Comparison of ENCODE assay signal across 21 cellular contexts in the genomic region with DNA sequence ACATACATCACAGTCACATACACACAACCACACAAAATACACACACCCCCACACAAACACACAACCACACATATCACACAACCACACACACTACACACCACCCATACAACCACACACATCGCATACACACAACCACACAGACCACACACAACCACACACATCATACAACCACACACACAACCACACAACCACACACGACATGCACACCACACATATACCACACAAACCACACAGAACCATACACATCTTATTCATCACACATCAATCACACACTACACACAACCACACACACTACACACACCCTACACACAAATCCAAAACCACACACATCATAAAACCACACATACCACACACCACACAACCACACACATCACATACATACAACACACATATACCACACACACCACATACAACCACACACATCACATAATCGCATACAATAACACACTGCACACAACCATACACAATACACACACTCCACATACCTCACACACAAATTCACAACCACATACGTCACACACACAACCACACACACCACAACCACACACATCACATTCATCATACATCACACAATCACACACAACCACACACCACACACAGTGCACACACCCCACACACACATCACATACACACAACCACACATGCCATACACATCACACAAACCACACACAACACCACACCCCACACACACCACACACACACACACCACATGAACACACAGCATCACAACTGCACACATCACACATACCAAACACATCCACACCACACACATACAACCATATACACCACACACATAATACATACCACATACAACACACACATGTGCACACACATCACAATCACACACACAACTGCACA. TPM values are rescaled to one million over a fixed set of nuclear protein-coding genes. Genes with fewer than 3 reads are reported as not detected.
A peak's percentile ranks its signal among the peaks of the same experiment; 100 is the strongest.
DNase-seq lines count a peak whose midpoint lies in the region; ATAC-seq, FAIRE-seq and TF ChIP-seq lines count a peak whose summit lies in the region.
"Had no signal": no experiment of that assay in that cellular context is flagged by ENCODE, and none has a peak within 500 bp of the region (broad histone marks: within the 10 kb centered on the region; RNA-seq: fewer than 3 reads in every experiment).

No MANE protein-coding gene starts in this region.

- H3K27ac ChIP-seq in neuronal stem cell (replicated peaks; ENCODE audit: low read length) (no peak overlapping the region), upper lobe of right lung (no peak overlapping the region)
- H3K27ac ChIP-seq: lower lobe of right lung, sigmoid colon had no signal

- no peak overlapping the region for H2BK5ac ChIP-seq in neuronal stem cell (ENCODE audit: low read length)

- peak overlapping the region; percentile 14 for H4K91ac ChIP-seq in neuronal stem cell (ENCODE audit: low read depth, low read length, poor library complexity)

- H3K36me3 ChIP-seq in bronchial epithelial cell (ENCODE audit: control insufficient read depth, insufficient read depth, low read length) (no peaks in the 10 kb centered on the region), neuronal stem cell (replicated peaks in 1 of 2; ENCODE audit: control insufficient read depth in 2 of 2, insufficient read depth in 2 of 2, low read length in 2 of 2) (peaks cover 0 to 8% of the 10 kb centered on the region in 2 donors), upper lobe of right lung (no peaks in the 10 kb centered on the region)
- H3K36me3 ChIP-seq: brain microvascular endothelial cell, lower lobe of right lung, sigmoid colon had no signal

- 100% methylated on average over 3 to 4 of the region's 4 CpGs for WGBS in neuronal stem cell (ENCODE audit: extremely low coverage in 2 of 2, insufficient read length in 2 of 2, insufficient replicate concordance in 1 of 2), 2 donors

- peak overlapping the region; percentile 66 for H3K9ac ChIP-seq in neuronal stem cell (ENCODE audit: low read depth, low read length, poor library complexity)

- intact Hi-C loops in left cardiac atrium (cut with DNase I): no loop called here
- intact Hi-C loops in Right ventricle myocardium superior (cut with DNase I): no loop called here
- intact Hi-C loops in upper lobe of right lung (cut with DNase I): no loop called here

- H3K18ac ChIP-seq in neuronal stem cell (ENCODE audit: low read length): no peak overlapping the region

- peak overlapping the region; percentile 3 for H2BK12ac ChIP-seq in neuronal stem cell (ENCODE audit: low read length)

- H3K4me1 ChIP-seq in neuronal stem cell (ENCODE audit: control insufficient read depth in 2 of 2, insufficient read depth in 1 of 2, low read depth in 1 of 2, low read length in 2 of 2) (peaks cover 0 to 7% of the 10 kb centered on the region in 2 donors), upper lobe of right lung (peaks cover 16% of the 10 kb centered on the region)

- TF ChIP-seq CTCF in bronchial epithelial cell (IDR thresholded peaks at IDR 0.05; ENCODE audit: insufficient read depth, low read length, severe bottlenecking) (no peak), upper lobe of right lung (IDR thresholded peaks at IDR 0.05) (no peak)

- H3K4ac ChIP-seq in neuronal stem cell (ENCODE audit: low read length): peak overlapping the region; percentile 1

- no peak overlapping the region for H3K4me2 ChIP-seq in neuronal stem cell (ENCODE audit: insufficient read depth, low read length, poor library complexity, severe bottlenecking)

- DNase-seq in left cardiac atrium (peak; percentile 4), Right ventricle myocardium superior (no peak), bronchial epithelial cell (ENCODE audit: low read depth) (no peak), neuronal stem cell (ENCODE audit: low spot score) (no peak), upper lobe of right lung (no peak), NCI-H2171 (lab: John Stamatoyannopoulos, UW) (no peak), NCI-H2196 (lab: John Stamatoyannopoulos, UW; ENCODE audit: unreplicated experiment) (no peak)
- peak; percentile 28 for DNase-seq in Jurkat, Clone E6-1 (ENCODE audit: low read depth, low spot score)
- DNase-seq: AML-193; COR-L47; cortex of kidney; KG1; NCI-H1930; NCI-H446 treated with DMSO at 0.1 percent for 48 hours; stimulated activated CD4-positive, alpha-beta T cell treated with anti-CD3 and anti-CD28 coated beads, Interleukin-4, amount 100 ng/mL, for 1 hour had no signal

- no peak overlapping the region for H2AK5ac ChIP-seq in neuronal stem cell (ENCODE audit: low read depth, low read length)

- H3K27me3 ChIP-seq in bronchial epithelial cell (ENCODE audit: control insufficient read depth, insufficient read depth, low read length) (no peaks in the 10 kb centered on the region), neuronal stem cell (ENCODE audit: control insufficient read depth in 3 of 3, insufficient read depth in 3 of 3, low read depth in 1 of 3, low read length in 3 of 3) (peaks cover 0 to 9% (median 4%) of the 10 kb centered on the region in 3 experiments), upper lobe of right lung (no peaks in the 10 kb centered on the region)
- H3K27me3 ChIP-seq: brain microvascular endothelial cell, sigmoid colon had no signal

- H4K8ac ChIP-seq in neuronal stem cell (ENCODE audit: low read depth, low read length): peak overlapping the region; percentile 78

- H3K9me3 ChIP-seq in neuronal stem cell (replicated peaks in 1 of 2; ENCODE audit: control insufficient read depth in 2 of 2, insufficient read depth in 1 of 2, low read depth in 1 of 2, low read length in 2 of 2) (peaks cover 0 to 14% of the 10 kb centered on the region in 2 donors), upper lobe of right lung (no peaks in the 10 kb centered on the region)
- H3K9me3 ChIP-seq: lower lobe of right lung, sigmoid colon had no signal

- H2BK15ac ChIP-seq in neuronal stem cell (ENCODE audit: low read length): no peak overlapping the region

- peak overlapping the region; percentile 10 for H3K14ac ChIP-seq in neuronal stem cell (ENCODE audit: low read length)

- H3K4me3 ChIP-seq in Jurkat, Clone E6-1 (ENCODE audit: low read length): no peak overlapping the region
- H3K4me3 ChIP-seq in bronchial epithelial cell (ENCODE audit: low read depth, low read length) (no peak overlapping the region), neuronal stem cell (ENCODE audit: low read length in 2 of 2) (peak overlapping the region in 1 of 2 donors; percentile 19), upper lobe of right lung (no peak overlapping the region)
- H3K4me3 ChIP-seq: lower lobe of right lung, sigmoid colon had no signal

- H2BK120ac ChIP-seq in neuronal stem cell (ENCODE audit: low read depth, low read length): no peak overlapping the region

- no peak overlapping the region for H2AFZ ChIP-seq in neuronal stem cell (ENCODE audit: low read length)

- H3K23ac ChIP-seq in neuronal stem cell (ENCODE audit: low read depth, low read length, poor library complexity): peak overlapping the region; percentile 25

- no peak for ATAC-seq in left cardiac atrium
- no peak for ATAC-seq in Right ventricle myocardium superior (ENCODE audit: poor library complexity)
- ATAC-seq in upper lobe of right lung: no peak

- FAIRE-seq in bronchial epithelial cell (lab: Jason Lieb, UNC): peak; percentile 94
- FAIRE-seq: endothelial cell of umbilical vein had no signal

- no peaks in the 10 kb centered on the region for H3K79me1 ChIP-seq in neuronal stem cell (ENCODE audit: low read depth, low read length)

RNA-seq across cellular contexts. Expression of a gene that starts 30.4 kb away (rescaled TPM):
- total RNA-seq in left cardiac atrium (not detected), Right ventricle myocardium superior (not detected), bronchial epithelial cell (0.53 and 3.2 TPM in 2 replicates), upper lobe of right lung (56.2 TPM)
- not detected for polyA plus RNA-seq in Jurkat, Clone E6-1 (2012; ENCODE audit: insufficient read depth, insufficient read length)
- 4.9 TPM for polyA plus RNA-seq in neuronal stem cell (2013, experiment 1 of 2)
- polyA plus RNA-seq in neuronal stem cell (2013, experiment 2 of 2): 4.9 TPM
- total RNA-seq: endothelial cell of umbilical vein, SK-MEL-5, subcutaneous adipose tissue had no signal
- polyA plus RNA-seq: endothelial cell of umbilical vein had no signal

RNA-seq across cellular contexts. Expression of a gene that starts 52.9 kb away (rescaled TPM):
- total RNA-seq in left cardiac atrium (1 to 10 TPM; 4.6 to 4.9 TPM), Right ventricle myocardium superior (2.7 TPM), bronchial epithelial cell (under 0.01 and 0.13 TPM in 2 replicates), upper lobe of right lung (45.4 TPM)
- polyA plus RNA-seq in Jurkat, Clone E6-1 (2012; ENCODE audit: insufficient read depth, insufficient read length): 0.59 TPM
- 0.22 TPM for polyA plus RNA-seq in neuronal stem cell (2013, experiment 1 of 2)
- 0.24 TPM for polyA plus RNA-seq in neuronal stem cell (2013, experiment 2 of 2)
- total RNA-seq: SK-MEL-5 had no signal

Comparison
In these comparisons a context has a peak if more than half of its experiments do, and no peak if none do; other contexts are left out.
1. DNase-seq: peak in left cardiac atrium (single experiment) and Jurkat, Clone E6-1 (single experiment); none in Right ventricle myocardium superior (single experiment), bronchial epithelial cell (single experiment), neuronal stem cell (single experiment), upper lobe of right lung (single experiment), NCI-H2171 (single experiment) and NCI-H2196 (single experiment).
2. RNA of a gene that starts 30.4 kb away (total RNA-seq): 56.2 TPM in upper lobe of right lung (single experiment); 0.53 to 3.2 TPM in bronchial epithelial cell, not detected in left cardiac atrium and not detected in Right ventricle myocardium superior (single experiment); every median in the first group is over 10 times any median in the second.